Comparison of ENCODE assay signal across 15 cellular contexts in genomic region chr5:80215523-80215922, GRCh38. TPM values are rescaled to one million over a fixed set of nuclear protein-coding genes. Genes with fewer than 3 reads are reported as not detected.
A peak's percentile ranks its signal among the peaks of the same experiment; 100 is the strongest.
DNase-seq lines count a peak whose midpoint lies in the region; ATAC-seq and TF ChIP-seq lines count a peak whose summit lies in the region.
"Had no signal": no experiment of that assay in that cellular context is flagged by ENCODE, and none has a peak within 500 bp of the region (broad histone marks: within the 10 kb centered on the region; RNA-seq: fewer than 3 reads in every experiment).

No MANE protein-coding gene starts in this region.

- no peak overlapping the region for H3K27ac ChIP-seq in H9 (ENCODE audit: insufficient read length, low read depth, low read length)
- no peak overlapping the region for H3K27ac ChIP-seq in brain microvascular endothelial cell
- H3K27ac ChIP-seq: esophagus muscularis mucosa had no signal

- peaks cover 17% of the 10 kb centered on the region for H3K4me1 ChIP-seq in H9 (ENCODE audit: insufficient read depth, low read length)

- H3K79me1 ChIP-seq in H9 (ENCODE audit: insufficient read depth, low read depth, low read length, poor library complexity, severe bottlenecking): peaks cover 11% of the 10 kb centered on the region

- no peak overlapping the region for H2BK20ac ChIP-seq in H9 (ENCODE audit: low read depth, low read length, poor library complexity, severe bottlenecking)

- H3K23ac ChIP-seq in H9 (ENCODE audit: insufficient read length, low read depth, low read length): no peak overlapping the region

- H2AFZ ChIP-seq in H9 (ENCODE audit: low read length): no peak overlapping the region

- no peak overlapping the region for H3K4ac ChIP-seq in H9 (ENCODE audit: low read depth, low read length)

- no peak overlapping the region for H3K9ac ChIP-seq in H9 (ENCODE audit: extremely low read depth, insufficient read length, low read length)

- H2AK5ac ChIP-seq in H9 (ENCODE audit: insufficient read length, low read length): no peak overlapping the region

- no peak overlapping the region for H4K91ac ChIP-seq in H9 (ENCODE audit: insufficient read length, low read depth, low read length)

- peak in 1 of 2 donors; percentile 6 for ATAC-seq in activated T-cell treated with anti-CD3 and anti-CD28 coated beads, Interleukin-2, amount 50 U/mL, for 4 hours
- ATAC-seq in T-helper 17 cell: no peak
- no peak for ATAC-seq in HG03025 (IDR thresholded peaks at IDR 0.05; ENCODE audit: low FRiP score, unreplicated experiment)

- H4K8ac ChIP-seq in H9 (replicated peaks; ENCODE audit: insufficient read length, low read depth, low read length): no peak overlapping the region

- H3T11ph ChIP-seq in H9 (ENCODE audit: low read length): no peak overlapping the region

- no peak for DNase-seq in activated T-cell treated with anti-CD3 and anti-CD28 coated beads, Interleukin-2, amount 50 U/mL, for 4 hours
- DNase-seq in activated T-cell treated with anti-CD3 and anti-CD28 coated beads, Interleukin-2, amount 50 U/mL, for 48 hours: no peak
- DNase-seq in T-helper 17 cell: no peak
- peak; percentile 26 for DNase-seq in fibroblast of gingiva (ENCODE audit: low read depth)
- DNase-seq in H9: no peak
- DNase-seq in brain microvascular endothelial cell: no peak
- DNase-seq: ACHN, left ventricle myocardium superior, NCI-H2171, small intestine had no signal

- no peak overlapping the region for H3K56ac ChIP-seq in H9 (ENCODE audit: insufficient read length, low read depth, low read length)

- H2BK5ac ChIP-seq in H9 (ENCODE audit: insufficient read length, low read length): no peak overlapping the region

- no peaks in the 10 kb centered on the region for H3K27me3 Mint-ChIP-seq in activated T-cell treated with anti-CD3 and anti-CD28 coated beads, Interleukin-2, amount 50 U/mL, for 4 hours (ENCODE audit: low read depth)
- H3K27me3 Mint-ChIP-seq in T-helper 17 cell (no peaks in the 10 kb centered on the region), H9 (ENCODE audit: low read depth) (no peaks in the 10 kb centered on the region)
- H3K27me3 Mint-ChIP-seq in stimulated activated naive CD8-positive, alpha-beta T cell treated with anti-CD3 and anti-CD28 coated beads, Interleukin-15, Interleukin-2, amounts not matched to agents 100 ng/mL and 50 ng/mL, for 24 hours: no peaks in the 10 kb centered on the region

- no peaks in the 10 kb centered on the region for H3K23me2 ChIP-seq in H9 (ENCODE audit: insufficient read length, low read depth, low read length, poor library complexity, severe bottlenecking)

- H2BK120ac ChIP-seq in H9 (ENCODE audit: low read depth, low read length, poor library complexity, severe bottlenecking): no peak overlapping the region

- peaks cover 94% of the 10 kb centered on the region for H3K4me1 Mint-ChIP-seq in activated T-cell treated with anti-CD3 and anti-CD28 coated beads, Interleukin-2, amount 50 U/mL, for 4 hours (ENCODE audit: low read depth)
- H3K4me1 Mint-ChIP-seq in T-helper 17 cell: peaks cover 74% of the 10 kb centered on the region
- peaks cover 97% of the 10 kb centered on the region for H3K4me1 Mint-ChIP-seq in stimulated activated naive CD8-positive, alpha-beta T cell treated with anti-CD3 and anti-CD28 coated beads, Interleukin-15, Interleukin-2, amounts not matched to agents 100 ng/mL and 50 ng/mL, for 24 hours (ENCODE audit: low read depth)
- H3K4me1 Mint-ChIP-seq in H9: peaks cover 36 to 48% of the 10 kb centered on the region in 2 experiments

- H2BK12ac ChIP-seq in H9 (ENCODE audit: insufficient read length, low read depth, low read length): no peak overlapping the region

- no peaks in the 10 kb centered on the region for H3K27me3 ChIP-seq in H9 (ENCODE audit: insufficient read depth, low read length)
- H3K27me3 ChIP-seq in brain microvascular endothelial cell (replicated peaks): no peaks in the 10 kb centered on the region
- H3K27me3 ChIP-seq: esophagus muscularis mucosa had no signal

- H3K14ac ChIP-seq in H9 (ENCODE audit: insufficient read depth, low read length): no peak overlapping the region

- no peak overlapping the region for H3K4me3 ChIP-seq in brain microvascular endothelial cell (ENCODE audit: low read depth, low read length)
- H3K4me3 ChIP-seq: esophagus muscularis mucosa, thoracic aorta had no signal

- H3K4me3 Mint-ChIP-seq in activated T-cell treated with anti-CD3 and anti-CD28 coated beads, Interleukin-2, amount 50 U/mL, for 4 hours: peak overlapping the region; percentile 12
- H3K4me3 Mint-ChIP-seq in T-helper 17 cell (peak overlapping the region; percentile 13), H9 (no peak overlapping the region)
- peak overlapping the region; percentile 72 for H3K4me3 Mint-ChIP-seq in stimulated activated naive CD8-positive, alpha-beta T cell treated with anti-CD3 and anti-CD28 coated beads, Interleukin-15, Interleukin-2, amounts not matched to agents 100 ng/mL and 50 ng/mL, for 24 hours
- H3K4me3 Mint-ChIP-seq: neural crest cell had no signal

- H3K36me3 ChIP-seq in brain microvascular endothelial cell (replicated peaks): no peaks in the 10 kb centered on the region
- H3K36me3 ChIP-seq: thoracic aorta had no signal

- peaks cover 16% of the 10 kb centered on the region for H3K36me3 Mint-ChIP-seq in activated T-cell treated with anti-CD3 and anti-CD28 coated beads, Interleukin-2, amount 50 U/mL, for 4 hours (ENCODE audit: insufficient read depth)
- H3K36me3 Mint-ChIP-seq in T-helper 17 cell (ENCODE audit: low read depth): no peaks in the 10 kb centered on the region
- H3K36me3 Mint-ChIP-seq in stimulated activated naive CD8-positive, alpha-beta T cell treated with anti-CD3 and anti-CD28 coated beads, Interleukin-15, Interleukin-2, amounts not matched to agents 100 ng/mL and 50 ng/mL, for 24 hours (ENCODE audit: low read depth): peaks cover 3% of the 10 kb centered on the region
- peaks cover 0 to 5% (median 0%) of the 10 kb centered on the region in 3 experiments; a peak in 2 of 7 replicates for H3K36me3 Mint-ChIP-seq in H9 (ENCODE audit: insufficient read depth in 1 of 3, low read depth in 3 of 3)

- H3K27ac Mint-ChIP-seq in T-helper 17 cell (peak overlapping the region; percentile 90), H9 (no peak overlapping the region)
- H3K27ac Mint-ChIP-seq in stimulated activated naive CD8-positive, alpha-beta T cell treated with anti-CD3 and anti-CD28 coated beads, Interleukin-15, Interleukin-2, amounts not matched to agents 100 ng/mL and 50 ng/mL, for 24 hours: peak overlapping the region; percentile 84

- no peak for TF ChIP-seq CTCF in H9 (conservative IDR thresholded peaks at IDR 0.05)
- no peak for TF ChIP-seq CTCF in brain microvascular endothelial cell (IDR thresholded peaks at IDR 0.05; ENCODE audit: low read depth, low read length, missing control alignments)

- H2BK15ac ChIP-seq in H9 (ENCODE audit: low read depth, low read length): no peak overlapping the region

- H4K20me1 ChIP-seq in H9 (ENCODE audit: control insufficient read depth, insufficient read depth, insufficient read length): no peaks in the 10 kb centered on the region

- in situ Hi-C loops in brain microvascular endothelial cell (cut with HindIII; ENCODE audit: low pct_ligation_motif_present, low sequenced_read_pairs): no loop called here

- no peaks in the 10 kb centered on the region for H3K9me3 Mint-ChIP-seq in activated T-cell treated with anti-CD3 and anti-CD28 coated beads, Interleukin-2, amount 50 U/mL, for 4 hours
- H3K9me3 Mint-ChIP-seq in stimulated activated naive CD8-positive, alpha-beta T cell treated with anti-CD3 and anti-CD28 coated beads, Interleukin-15, Interleukin-2, amounts not matched to agents 100 ng/mL and 50 ng/mL, for 24 hours: no peaks in the 10 kb centered on the region
- no peaks in the 10 kb centered on the region for H3K9me3 Mint-ChIP-seq in H9
- H3K9me3 Mint-ChIP-seq: neural crest cell had no signal

- H3K79me2 ChIP-seq in H9 (ENCODE audit: insufficient read depth, low read length): peaks cover 28% of the 10 kb centered on the region; the same call in 1 of the 2 replicates

- H3K9me3 ChIP-seq in T-helper 17 cell (ENCODE audit: control insufficient read depth, low read length, poor library complexity, severe bottlenecking) (no peaks in the 10 kb centered on the region), H9 (ENCODE audit: control insufficient read depth, low read depth, low read length) (no peaks in the 10 kb centered on the region)
- H3K9me3 ChIP-seq: esophagus muscularis mucosa, thoracic aorta had no signal

- WGBS in H9 (ENCODE audit: extremely low coverage, insufficient read length, low lambda C conversion rate): no CpG with 5 or more reads among the region's 4 CpGs

- H3K18ac ChIP-seq in H9 (ENCODE audit: insufficient read length, low read depth, low read length): no peak overlapping the region

- H3K4me2 ChIP-seq in H9 (ENCODE audit: insufficient read depth, insufficient read length, low read length): no peak overlapping the region

- no peak overlapping the region for H4K5ac ChIP-seq in H9 (ENCODE audit: insufficient read length, low read depth, low read length)

RNA-seq across cellular contexts. Expression of gene SERINC5, which starts 40.3 kb away (rescaled TPM):
- 10 to 100 TPM; 18.0 to 21.5 (median 21.1) TPM for total RNA-seq in activated T-cell treated with anti-CD3 and anti-CD28 coated beads, Interleukin-2, amount 50 U/mL, for 4 hours
- 100 to 1,000 TPM; 118 to 119 TPM for total RNA-seq in T-helper 17 cell
- total RNA-seq in H9 (2021): 52.3 and 54.7 TPM in 2 replicates

Comparison
In these comparisons a context has a peak if more than half of its experiments do, and no peak if none do; other contexts are left out.
1. H3K4me3 Mint-ChIP-seq: peak in activated T-cell treated with anti-CD3 and anti-CD28 coated beads, Interleukin-2, amount 50 U/mL, for 4 hours (single experiment), T-helper 17 cell (single experiment) and stimulated activated naive CD8-positive, alpha-beta T cell treated with anti-CD3 and anti-CD28 coated beads, Interleukin-15, Interleukin-2, amounts not matched to agents 100 ng/mL and 50 ng/mL, for 24 hours (single experiment); none in H9 (0 of 2).
2. H3K27ac Mint-ChIP-seq: peak in T-helper 17 cell (single experiment) and stimulated activated naive CD8-positive, alpha-beta T cell treated with anti-CD3 and anti-CD28 coated beads, Interleukin-15, Interleukin-2, amounts not matched to agents 100 ng/mL and 50 ng/mL, for 24 hours (single experiment); none in H9 (0 of 3).